ENCODE assay signal across 13 cellular contexts in the genomic region with DNA sequence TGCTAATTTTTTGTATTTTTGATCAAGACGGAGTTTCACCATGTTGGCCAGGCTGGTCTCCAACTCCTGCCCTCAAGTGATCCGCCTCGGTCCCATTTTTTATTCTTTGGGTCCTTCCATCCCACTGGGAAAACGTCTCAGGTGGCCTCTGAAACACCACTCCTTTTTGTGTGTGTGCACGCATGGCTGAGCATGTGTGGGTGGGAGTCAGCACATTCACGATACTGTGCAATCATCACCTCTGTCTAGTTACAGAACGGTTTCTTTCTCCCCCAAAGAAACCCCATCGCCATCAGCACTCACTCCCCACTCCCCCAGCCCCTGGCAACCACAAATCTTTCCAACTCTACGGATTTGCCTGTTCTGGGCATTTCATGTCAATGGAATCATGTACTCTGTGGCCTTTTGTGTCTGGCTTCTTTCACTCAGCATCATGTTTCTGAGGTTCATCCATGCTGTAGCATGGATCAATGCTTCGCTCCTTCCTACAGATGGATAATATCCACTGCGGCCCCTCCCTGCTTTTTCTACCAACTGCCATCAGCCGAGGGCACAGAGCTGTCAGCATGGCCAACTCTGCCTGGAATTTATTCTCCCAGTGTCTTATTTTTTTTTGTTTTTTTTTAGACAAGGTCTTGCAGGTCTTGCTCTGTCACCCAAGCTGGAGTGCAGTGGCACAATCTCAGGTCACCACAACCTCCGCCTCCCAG. TPM values are rescaled to one million over a fixed set of nuclear protein-coding genes. Genes with fewer than 3 reads are reported as not detected.
DNase-seq lines count a peak whose midpoint lies in the region; ATAC-seq, FAIRE-seq and TF ChIP-seq lines count a peak whose summit lies in the region.
"Had no signal": no experiment of that assay in that cellular context is flagged by ENCODE, and none has a peak within 500 bp of the region (broad histone marks: within the 10 kb centered on the region; RNA-seq: fewer than 3 reads in every experiment).

No MANE protein-coding gene starts in this region.

- no peaks in the 10 kb centered on the region for H3K36me3 Mint-ChIP-seq in neural progenitor cell

- CTCF ChIA-PET in GM12878 (lab: Yijun Ruan, JAX) = interaction anchor here (1.2 to 1.6 kb wide), 2 partner anchors 63 to 181 kb away, joined by 6 to 8 read pairs; no protein-coding TSS in a partner anchor

- H2AFZ ChIP-seq in GM12878 (ENCODE audit: control insufficient read depth, low read depth, low read length) (no peak overlapping the region), neural progenitor cell (replicated peaks) (no peak overlapping the region)

- in situ Hi-C loops in GM12878 (cut with MboI) = no loop called here

- H3K4me2 ChIP-seq in GM12878 (ENCODE audit: control insufficient read depth, insufficient read depth) (peak overlapping the region; percentile 85), neural progenitor cell (peak overlapping the region; percentile 91)

- no TSS peak for BruUV-seq in GM12878 (replicated peaks; lab: Mats Ljungman, UMichigan)

- H3K4me1 ChIP-seq in GM12878 (ENCODE audit: control insufficient read depth, insufficient read depth, low read length) (peaks cover 35% of the 10 kb centered on the region), neural progenitor cell (no peaks in the 10 kb centered on the region), thyroid gland (peaks cover 0 to 7% of the 10 kb centered on the region in 2 donors)

- FAIRE-seq in GM18507 (lab: Jason Lieb, UNC) = peak; percentile 75
- no peak for FAIRE-seq in GM12878 (lab: Jason Lieb, UNC)

- intact Hi-C loops in GM12878 (cut with micrococcal nuclease; ENCODE audit: unreplicated experiment) (loop anchor here (1.0 to 10.0 kb wide), 5 partner anchors 62 to 406 kb away; partner anchors contain the start of genes ABHD8, DDA1 and MRPL34), thyroid gland (cut with DNase I) (no loop called here)

- no peaks in the 10 kb centered on the region for H3K27me3 ChIP-seq in GM12878 (replicated peaks in 1 of 2; ENCODE audit: control insufficient read depth in 2 of 2, insufficient read depth in 2 of 2, low read length in 1 of 2)
- peaks cover 33% of the 10 kb centered on the region for H3K27me3 ChIP-seq in neural progenitor cell
- H3K27me3 ChIP-seq in thyroid gland = no peaks in the 10 kb centered on the region

- no peaks in the 10 kb centered on the region for H3K36me3 ChIP-seq in GM12878 (ENCODE audit: control insufficient read depth in 2 of 2, insufficient read depth in 2 of 2, low read length in 1 of 2)
- H3K36me3 ChIP-seq in neural progenitor cell = no peaks in the 10 kb centered on the region
- no peaks in the 10 kb centered on the region for H3K36me3 ChIP-seq in thyroid gland
- H3K36me3 ChIP-seq: gastroesophageal sphincter had no signal

- TF ChIP-seq RAD21 in GM12878 (IDR thresholded peaks at IDR 0.05; ENCODE audit: insufficient read depth, low read depth, low read length) = no peak

- TF ChIP-seq EP300 in GM12878 (IDR thresholded peaks at IDR 0.05; ENCODE audit: borderline replicate concordance in 1 of 2, control insufficient read depth in 1 of 2, low read depth in 2 of 2, low read length in 2 of 2) = no peak

- H3K9me3 ChIP-seq in GM12878 (replicated peaks; ENCODE audit: control insufficient read depth, insufficient read depth, low read length) = no peaks in the 10 kb centered on the region; the same call in 2 of the 3 replicates
- H3K9me3 ChIP-seq in neural progenitor cell (ENCODE audit: low read depth) = no peaks in the 10 kb centered on the region
- no peaks in the 10 kb centered on the region for H3K9me3 ChIP-seq in thyroid gland
- H3K9me3 ChIP-seq: gastroesophageal sphincter had no signal

- H3K79me2 ChIP-seq in GM12878 (ENCODE audit: control insufficient read depth, insufficient read depth, low read length) = no peaks in the 10 kb centered on the region
- no peaks in the 10 kb centered on the region for H3K79me2 ChIP-seq in neural progenitor cell (ENCODE audit: low read depth)

- SMC1A ChIA-PET in GM12878 (lab: Charles Lee; ENCODE audit: uncharacterized antibody, unreplicated experiment) = interaction anchor here (1.9 to 2.2 kb wide), 2 partner anchors 62 to 183 kb away, joined by 6 to 9 read pairs; no protein-coding TSS in a partner anchor

- H4K20me1 ChIP-seq in GM12878 (ENCODE audit: control insufficient read depth, insufficient read depth) (no peaks in the 10 kb centered on the region), neural progenitor cell (ENCODE audit: low read depth) (no peaks in the 10 kb centered on the region)

- TF ChIP-seq CTCF in GM12878 (IDR thresholded peaks at IDR 0.05 in 2 of 3, conservative IDR thresholded peaks at IDR 0.05 in 1 of 3; ENCODE audit: control insufficient read depth in 2 of 3, extremely low read depth in 1 of 3, insufficient read depth in 1 of 3, low read depth in 3 of 3, low read length in 3 of 3) = no peak
- no peak for TF ChIP-seq CTCF in neural progenitor cell (IDR thresholded peaks at IDR 0.05)
- no peak for TF ChIP-seq CTCF in thyroid gland (IDR thresholded peaks at IDR 0.05)

- WGBS in GM12878 (ENCODE audit: insufficient coverage, insufficient replicate concordance, low lambda C conversion rate, missing lambda C conversion rate) = 39% methylated on average over 13 of the region's 13 CpGs
- WGBS in thyroid gland, 2 donors = 82 to 84% methylated on average over 13 of the region's 13 CpGs

- DNase-seq in NCI-H2107 treated with DMSO at 0.1 percent for 48 hours (lab: John Stamatoyannopoulos, UW; ENCODE audit: unreplicated experiment) (peak; percentile 14), NCI-H2107 (lab: John Stamatoyannopoulos, UW) (no peak), GM18507 (ENCODE audit: extremely low spot score, insufficient read length, low read depth) (no peak), GM12878 (ENCODE audit: low read depth, low spot score) (no peak), neural progenitor cell (ENCODE audit: low spot score) (no peak), thyroid gland (no peak), NCI-H2171 treated with DMSO at 0.1 percent for 48 hours (lab: John Stamatoyannopoulos, UW) (no peak)
- DNase-seq: DMS153; effector CD4-positive, alpha-beta T cell; NCI-H510A had no signal

- POLR2A ChIA-PET in GM12878 (lab: Charles Lee) = interaction anchor here (0.7 kb wide), 1 partner anchor 456 kb away, joined by 4 read pairs; no protein-coding TSS in a partner anchor

- H3K27me3 Mint-ChIP-seq in neural progenitor cell (ENCODE audit: insufficient read depth, low read depth) = peaks cover 16% of the 10 kb centered on the region

- TF ChIP-seq POLR2A in GM12878 (IDR thresholded peaks at IDR 0.05; ENCODE audit: low read depth, low read length) (no peak), thyroid gland (IDR thresholded peaks at IDR 0.05) (no peak)

- peaks cover 5% of the 10 kb centered on the region for H3F3A ChIP-seq in neural progenitor cell (ENCODE audit: low read depth)

- no peaks in the 10 kb centered on the region for H3K9me3 Mint-ChIP-seq in neural progenitor cell

- peak overlapping the region; percentile 76 for H3K4me3 Mint-ChIP-seq in neural progenitor cell

- no peak overlapping the region for H3K4me3 ChIP-seq in GM12878
- H3K4me3 ChIP-seq in neural progenitor cell = no peak overlapping the region
- no peak overlapping the region for H3K4me3 ChIP-seq in thyroid gland (replicated peaks in 1 of 3)

- H3K9ac ChIP-seq in GM12878 (ENCODE audit: control insufficient read depth, insufficient read depth, low read length) (no peak overlapping the region), neural progenitor cell (no peak overlapping the region)

- RAD21 ChIA-PET in GM12878 (lab: Charles Lee; ENCODE audit: unreplicated experiment) = interaction anchor here (2.1 kb wide), 1 partner anchor 184 kb away, joined by 8 read pairs; no protein-coding TSS in a partner anchor

- H3K27ac Mint-ChIP-seq in neural progenitor cell = no peak overlapping the region

- no peak overlapping the region for H3K27ac ChIP-seq in GM12878 (ENCODE audit: control insufficient read depth, insufficient read depth)
- H3K27ac ChIP-seq in neural progenitor cell = no peak overlapping the region
- no peak overlapping the region for H3K27ac ChIP-seq in thyroid gland

- H3K4me1 Mint-ChIP-seq in neural progenitor cell = peaks cover 18% of the 10 kb centered on the region

- ATAC-seq in GM12878 (no peak), GM18861 (IDR thresholded peaks at IDR 0.05; ENCODE audit: unreplicated experiment) (no peak)

RNA-seq across cellular contexts. Expression of gene F2RL3, which starts 9.7 kb away (rescaled TPM):
- 0.13 and 0.17 TPM in 2 replicates for total RNA-seq in GM12878 (2013; cell fraction: nucleolus; rRNA removed)
- total RNA-seq in GM12878 (2014; rRNA removed) = 0.38 and 0.51 TPM in 2 replicates
- total RNA-seq in GM12878 (2014; rRNA removed; fragmentation: Illumina TruSeq; extraction: Trizol) = 0.13 and 0.23 TPM in 2 replicates
- 0.74 and 0.85 TPM in 2 replicates for total RNA-seq in GM12878 (2021)
- polyA plus RNA-seq in GM12878 (2011; ENCODE audit: low read depth) = 0.08 TPM
- polyA plus RNA-seq in GM12878 (2011; rRNA removed) = 0.01 and 0.03 TPM in 2 replicates
- polyA plus RNA-seq in GM12878 (2011; cell fraction: cytosol; rRNA removed) = 0.07 and 0.12 TPM in 2 replicates
- polyA plus RNA-seq in GM12878 (2011; cell fraction: nucleus; rRNA removed) = 0.09 and 0.16 TPM in 2 replicates
- 0.21 and 0.30 TPM in 2 replicates for polyA plus RNA-seq in GM12878 (2012)
- polyA plus RNA-seq in GM12878 (2014; fragmentation: Illumina TruSeq; extraction: Trizol) = 0.14 and 0.24 TPM in 2 replicates
- polyA plus RNA-seq in GM12878 (2014; fragmentation: Nextera tagmentation; extraction: Ambion mirVana) = under 1 TPM; 0.05 to 0.13 TPM
- polyA plus RNA-seq in GM12878 (2014; rRNA removed) = 0.35 and 0.48 TPM in 2 replicates
- polyA plus RNA-seq in GM12878 (2016; fragmentation: Nextera tagmentation; extraction: Ambion mirVana) = 1 to 10 TPM in 1 of 2 experiments, under 1 TPM in 1; 0.88 to 1.2 TPM
- polyA minus RNA-seq in GM12878 (2011; rRNA and poly(A)+ RNA removed) = 0.15 TPM in 1 of 2 replicates, not detected in the other
- polyA minus RNA-seq in GM12878 (2011; cell fraction: cytosol; rRNA and poly(A)+ RNA removed) = not detected in 2 replicates
- 0.24 and 0.77 TPM in 2 replicates for polyA minus RNA-seq in GM12878 (2011; cell fraction: nucleus; rRNA and poly(A)+ RNA removed)
- total RNA-seq in neural progenitor cell (ENCODE audit: low replicate concordance) = 0.03 TPM in 1 of 2 replicates, not detected in the other
- 10 to 100 TPM in 3 of 4 donors, 1 to 10 TPM in 1; 9.9 to 44.2 (median 12.6) TPM for total RNA-seq in thyroid gland
- total RNA-seq: myocyte had no signal

Comparison
In these comparisons a context has a peak if more than half of its experiments do, and no peak if none do; other contexts are left out.
1. RNA of gene F2RL3, which starts 9.7 kb away (total RNA-seq): 9.9 to 44.2 TPM in thyroid gland; 0.13 to 0.85 TPM in GM12878 and 0.03 TPM in neural progenitor cell; every median in the first group is over 4 times any median in the second.